Comparison of ENCODE assay signal across 1 cellular context in the genomic region with DNA sequence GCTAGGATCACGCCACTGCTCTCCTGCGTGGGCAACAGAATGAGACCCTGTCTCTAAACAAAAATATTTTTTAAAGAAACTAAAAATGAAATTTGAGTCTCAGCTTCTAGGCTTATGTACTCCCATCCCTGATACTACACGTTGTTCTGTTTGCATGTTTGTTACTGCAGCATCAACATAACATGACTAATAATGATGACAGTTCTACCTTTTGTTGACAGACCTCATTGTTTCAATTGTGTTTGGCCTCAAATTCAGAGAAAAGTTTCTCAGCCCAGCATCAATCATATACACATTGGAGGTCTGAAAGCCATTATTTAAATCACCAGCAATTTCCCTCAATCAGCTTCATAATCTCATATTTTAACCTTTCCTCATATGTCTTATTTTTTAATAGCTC.
TF ChIP-seq lines count a peak whose summit lies in the region.

No MANE protein-coding gene starts in this region.

TF ChIP-seq in GM23338, 12 proteins besides CTCF, POLR2A, EP300 and RAD21 (continued from another document):
- TF ChIP-seq CREB1 (CRISPR knock-in tag; IDR thresholded peaks at IDR 0.05; ENCODE audit: low read depth) (no peak), EZH2 (IDR thresholded peaks at IDR 0.05; ENCODE audit: low read depth, unreplicated experiment) (no peak)
